Comparison of ENCODE assay signal across 18 cellular contexts in the genomic region with DNA sequence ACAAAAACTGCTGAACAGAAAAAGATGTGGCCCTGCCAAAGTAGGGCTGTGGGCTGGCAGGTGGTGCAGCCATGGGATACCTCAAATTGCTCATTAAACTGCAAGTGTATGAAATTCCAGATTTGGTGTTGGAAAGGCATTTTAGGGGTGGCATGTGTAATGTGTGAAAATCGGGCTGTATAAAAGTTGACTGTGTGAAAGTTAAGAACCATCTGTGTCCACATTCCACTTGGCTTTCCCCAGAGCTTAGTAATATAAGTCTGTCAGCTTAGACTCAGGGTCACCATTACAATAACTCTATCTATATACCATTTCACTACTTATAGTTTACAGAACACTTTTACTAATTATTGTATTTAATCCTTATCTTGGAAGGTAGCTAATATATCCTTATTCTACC. TPM values are rescaled to one million over a fixed set of nuclear protein-coding genes. Genes with fewer than 3 reads are reported as not detected.
DNase-seq lines count a peak whose midpoint lies in the region; ATAC-seq and TF ChIP-seq lines count a peak whose summit lies in the region.
"Had no signal": no experiment of that assay in that cellular context is flagged by ENCODE, and none has a peak within 500 bp of the region (broad histone marks: within the 10 kb centered on the region; RNA-seq: fewer than 3 reads in every experiment).

No MANE protein-coding gene starts in this region.

- peak overlapping the region in 1 of 2 experiments; percentile 33; a peak in 2 of 4 replicates for H3K27ac ChIP-seq in SK-N-SH (ENCODE audit: low read depth in 2 of 2, low read length in 1 of 2)
- no peak overlapping the region for H3K27ac ChIP-seq in foreskin keratinocyte
- H3K27ac ChIP-seq in smooth muscle cell (ENCODE audit: low read depth): no peak overlapping the region
- H3K27ac ChIP-seq: PC-9, stomach had no signal

- no peak for TF ChIP-seq RAD21 in SK-N-SH (IDR thresholded peaks at IDR 0.05; ENCODE audit: low read length)

- ATAC-seq in foreskin keratinocyte (peak; percentile 28), HG02623 (IDR thresholded peaks at IDR 0.05; ENCODE audit: unreplicated experiment) (no peak), HG03432 (IDR thresholded peaks at IDR 0.05; ENCODE audit: unreplicated experiment) (no peak)
- ATAC-seq: left colon had no signal

- in situ Hi-C loops in G401 (cut with HindIII; ENCODE audit: low sequenced_read_pairs): no loop called here

- H3K27me3 ChIP-seq in SK-N-SH (ENCODE audit: insufficient read depth) (no peaks in the 10 kb centered on the region), foreskin keratinocyte (no peaks in the 10 kb centered on the region), smooth muscle cell (ENCODE audit: low read depth) (no peaks in the 10 kb centered on the region)
- H3K27me3 ChIP-seq: stomach had no signal

- no peaks in the 10 kb centered on the region for H3K9me2 ChIP-seq in SK-N-SH

- H3K4me2 ChIP-seq in SK-N-SH (peak overlapping the region; percentile 16; the same call in 1 of the 2 replicates), smooth muscle cell (peak overlapping the region; percentile 36)
- H3K4me2 ChIP-seq: PC-9 had no signal

- peaks cover 0 to 44% of the 10 kb centered on the region in 2 experiments; a peak in 1 of 4 replicates for H3K4me1 ChIP-seq in SK-N-SH (ENCODE audit: control insufficient read depth in 1 of 2, insufficient read depth in 2 of 2, low read depth in 1 of 2, low read length in 1 of 2)
- H3K4me1 ChIP-seq in foreskin keratinocyte: peaks cover 4% of the 10 kb centered on the region
- peaks cover 8% of the 10 kb centered on the region for H3K4me1 ChIP-seq in smooth muscle cell (ENCODE audit: low read depth)

- H3K4me3 ChIP-seq in SK-N-SH (ENCODE audit: low read depth in 2 of 2, low read length in 1 of 2) (no peak overlapping the region), smooth muscle cell (no peak overlapping the region)
- H3K4me3 ChIP-seq: PC-9, stomach had no signal

- POLR2A ChIA-PET in SK-N-SH (lab: Yijun Ruan, JAX): no interaction called here

- no peak for TF ChIP-seq EP300 in SK-N-SH (IDR thresholded peaks at IDR 0.05; ENCODE audit: borderline replicate concordance in 1 of 2, low read depth in 1 of 2, low read length in 1 of 2)

- H3K79me2 ChIP-seq in SK-N-SH (ENCODE audit: insufficient read depth) (no peaks in the 10 kb centered on the region), smooth muscle cell (ENCODE audit: low read depth) (no peaks in the 10 kb centered on the region)

- no peaks in the 10 kb centered on the region for H3K36me3 ChIP-seq in SK-N-SH (replicated peaks in 1 of 2; ENCODE audit: control insufficient read depth in 1 of 2, insufficient read depth in 2 of 2, low read length in 1 of 2)
- H3K36me3 ChIP-seq in smooth muscle cell (ENCODE audit: low read depth): no peaks in the 10 kb centered on the region
- H3K36me3 ChIP-seq: stomach had no signal

- no peak overlapping the region for H2AFZ ChIP-seq in SK-N-SH (ENCODE audit: low read depth)
- no peak overlapping the region for H2AFZ ChIP-seq in smooth muscle cell (ENCODE audit: low read depth)
- H2AFZ ChIP-seq: PC-9 had no signal

- 69% methylated on average over 1 of the region's 1 CpG for WGBS in SK-N-SH (ENCODE audit: low lambda C conversion rate)
- 46% methylated on average over 1 of the region's 1 CpG for WGBS in smooth muscle cell (ENCODE audit: low lambda C conversion rate)

- TF ChIP-seq CTCF in SK-N-SH (IDR thresholded peaks at IDR 0.05): no peak
- TF ChIP-seq CTCF in foreskin keratinocyte (conservative IDR thresholded peaks at IDR 0.05): no peak
- no peak for TF ChIP-seq CTCF in smooth muscle cell (IDR thresholded peaks at IDR 0.05; ENCODE audit: borderline replicate concordance, insufficient read depth, poor library complexity, severe bottlenecking)

- H3K9ac ChIP-seq in SK-N-SH: no peak overlapping the region
- no peak overlapping the region for H3K9ac ChIP-seq in smooth muscle cell (ENCODE audit: low read depth)

- H3F3A ChIP-seq in SK-N-SH (replicated peaks; ENCODE audit: insufficient read depth) (peaks cover 10% of the 10 kb centered on the region), smooth muscle cell (ENCODE audit: low read depth) (no peaks in the 10 kb centered on the region)

- H4K20me1 ChIP-seq in SK-N-SH (ENCODE audit: insufficient read depth) (no peaks in the 10 kb centered on the region), smooth muscle cell (ENCODE audit: low read depth) (no peaks in the 10 kb centered on the region)

- H3K9me3 ChIP-seq in SK-N-SH: no peaks in the 10 kb centered on the region
- no peaks in the 10 kb centered on the region for H3K9me3 ChIP-seq in smooth muscle cell (replicated peaks; ENCODE audit: low read depth)
- H3K9me3 ChIP-seq: stomach had no signal

- CTCF ChIA-PET in SK-N-SH (lab: Yijun Ruan, JAX): interaction anchor here (1.2 kb wide), 1 partner anchor 10 kb away, joined by 3 read pairs; no protein-coding TSS in a partner anchor

- DNase-seq in G401 (ENCODE audit: low spot score) (peak; percentile 4), SK-N-SH (no peak), foreskin keratinocyte (no peak), smooth muscle cell (lab: John Stamatoyannopoulos, UW; ENCODE audit: unreplicated experiment) (no peak), HT-29 (ENCODE audit: low spot score) (no peak)
- DNase-seq: activated naive CD4-positive, alpha-beta T cell; AML-193; COR-L47; GF-D8; left colon; NCI-H1105; NCI-H2171; NCI-H748 treated with DMSO at 0.1 percent for 48 hours; occipital lobe; stomach had no signal

TF ChIP-seq in SK-N-SH, 30 proteins besides CTCF, POLR2A, EP300 and RAD21 (continues in another document):
- TF ChIP-seq SIN3A (IDR thresholded peaks at IDR 0.05; ENCODE audit: borderline replicate concordance, low read depth, low read length) (no peak), RCOR1 (IDR thresholded peaks at IDR 0.05; ENCODE audit: low read length) (no peak), IRF3 (IDR thresholded peaks at IDR 0.05; ENCODE audit: low read depth, low read length) (no peak), RXRA (IDR thresholded peaks at IDR 0.05; ENCODE audit: borderline replicate concordance, low read depth) (no peak), TAF1 (IDR thresholded peaks at IDR 0.05; ENCODE audit: borderline replicate concordance, low read depth, low read length) (no peak), FOXM1 (IDR thresholded peaks at IDR 0.05; ENCODE audit: low read depth) (no peak), NRF1 (IDR thresholded peaks at IDR 0.05; ENCODE audit: low read depth, low read length) (no peak), TCF12 (IDR thresholded peaks at IDR 0.05) (no peak), FOSL2 (IDR thresholded peaks at IDR 0.05; ENCODE audit: borderline replicate concordance, low read depth) (no peak)
- TF ChIP-seq, protein P1, sequence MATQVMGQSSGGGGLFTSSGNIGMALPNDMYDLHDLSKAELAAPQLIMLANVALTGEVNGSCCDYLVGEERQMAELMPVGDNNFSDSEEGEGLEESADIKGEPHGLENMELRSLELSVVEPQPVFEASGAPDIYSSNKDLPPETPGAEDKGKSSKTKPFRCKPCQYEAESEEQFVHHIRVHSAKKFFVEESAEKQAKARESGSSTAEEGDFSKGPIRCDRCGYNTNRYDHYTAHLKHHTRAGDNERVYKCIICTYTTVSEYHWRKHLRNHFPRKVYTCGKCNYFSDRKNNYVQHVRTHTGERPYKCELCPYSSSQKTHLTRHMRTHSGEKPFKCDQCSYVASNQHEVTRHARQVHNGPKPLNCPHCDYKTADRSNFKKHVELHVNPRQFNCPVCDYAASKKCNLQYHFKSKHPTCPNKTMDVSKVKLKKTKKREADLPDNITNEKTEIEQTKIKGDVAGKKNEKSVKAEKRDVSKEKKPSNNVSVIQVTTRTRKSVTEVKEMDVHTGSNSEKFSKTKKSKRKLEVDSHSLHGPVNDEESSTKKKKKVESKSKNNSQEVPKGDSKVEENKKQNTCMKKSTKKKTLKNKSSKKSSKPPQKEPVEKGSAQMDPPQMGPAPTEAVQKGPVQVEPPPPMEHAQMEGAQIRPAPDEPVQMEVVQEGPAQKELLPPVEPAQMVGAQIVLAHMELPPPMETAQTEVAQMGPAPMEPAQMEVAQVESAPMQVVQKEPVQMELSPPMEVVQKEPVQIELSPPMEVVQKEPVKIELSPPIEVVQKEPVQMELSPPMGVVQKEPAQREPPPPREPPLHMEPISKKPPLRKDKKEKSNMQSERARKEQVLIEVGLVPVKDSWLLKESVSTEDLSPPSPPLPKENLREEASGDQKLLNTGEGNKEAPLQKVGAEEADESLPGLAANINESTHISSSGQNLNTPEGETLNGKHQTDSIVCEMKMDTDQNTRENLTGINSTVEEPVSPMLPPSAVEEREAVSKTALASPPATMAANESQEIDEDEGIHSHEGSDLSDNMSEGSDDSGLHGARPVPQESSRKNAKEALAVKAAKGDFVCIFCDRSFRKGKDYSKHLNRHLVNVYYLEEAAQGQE (IDR thresholded peaks at IDR 0.05; ENCODE audit: low read depth, low read length): no peak

RNA-seq across cellular contexts. Expression of gene FZD4, which starts 34.9 kb away (rescaled TPM):
- total RNA-seq in G401 (2014; rRNA removed; shearing (Covaris generic)): 4.6 and 4.7 TPM in 2 replicates
- polyA plus RNA-seq in SK-N-SH (2012; rRNA removed) (0.72 and 0.93 TPM in 2 replicates), foreskin keratinocyte (0.13 and 0.17 TPM in 2 replicates), smooth muscle cell (1.8 and 2.8 TPM in 2 replicates)
- polyA plus RNA-seq in SK-N-SH (2012; cell fraction: cytosol; rRNA removed): 0.81 and 0.82 TPM in 2 replicates
- polyA plus RNA-seq in SK-N-SH (2012; cell fraction: nucleus; rRNA removed): 0.62 and 1.0 TPM in 2 replicates
- total RNA-seq in foreskin keratinocyte (0.49 and 0.68 TPM in 2 replicates), smooth muscle cell (5.8 and 6.6 TPM in 2 replicates)
- 1.1 and 1.6 TPM in 2 replicates for total RNA-seq in HT-29 (2014; rRNA removed; shearing (Covaris generic))

RNA-seq across cellular contexts. Expression of gene TMEM135, which starts 47.7 kb away (rescaled TPM):
- total RNA-seq in G401 (2014; rRNA removed; shearing (Covaris generic)): 67.1 and 83.3 TPM in 2 replicates
- polyA plus RNA-seq in SK-N-SH (2012; rRNA removed): 3.0 and 5.2 TPM in 2 replicates
- polyA plus RNA-seq in SK-N-SH (2012; cell fraction: cytosol; rRNA removed): 4.5 and 4.9 TPM in 2 replicates
- 4.1 and 6.5 TPM in 2 replicates for polyA plus RNA-seq in SK-N-SH (2012; cell fraction: nucleus; rRNA removed)
- total RNA-seq in foreskin keratinocyte: 17.4 and 22.1 TPM in 2 replicates
- polyA plus RNA-seq in foreskin keratinocyte: 4.3 and 5.6 TPM in 2 replicates
- total RNA-seq in smooth muscle cell: 21.7 and 32.3 TPM in 2 replicates
- 12.4 and 12.6 TPM in 2 replicates for polyA plus RNA-seq in smooth muscle cell
- total RNA-seq in HT-29 (2014; rRNA removed; shearing (Covaris generic)): 9.0 and 9.9 TPM in 2 replicates
